27 cellular contexts compared by ENCODE assay signal in genomic region chr22:43272301-43272700, GRCh38.
A peak's percentile ranks its signal among the peaks of the same experiment; 100 is the strongest.
DNase-seq lines count a peak whose midpoint lies in the region; ATAC-seq, FAIRE-seq and TF ChIP-seq lines count a peak whose summit lies in the region.
"Had no signal": no experiment of that assay in that cellular context is flagged by ENCODE, and none has a peak within 500 bp of the region (broad histone marks: within the 10 kb centered on the region; RNA-seq: fewer than 3 reads in every experiment).

No MANE protein-coding gene starts in this region.

- FAIRE-seq in astrocyte (lab: Jason Lieb, UNC) (no peak), urothelium cell line (lab: Jason Lieb, UNC) (peak; percentile 17)

- DNase-seq in T-helper 1 cell (no peak), astrocyte (ENCODE audit: low read depth) (peak; percentile 60), mesothelial cell of epicardium (ENCODE audit: low spot score in 2 of 2, unreplicated experiment in 2 of 2) (no peak), urothelium cell line (ENCODE audit: low spot score) (peak; percentile 28), A172 (ENCODE audit: low spot score) (no peak)
- no peak for DNase-seq in activated effector memory CD4-positive, alpha-beta T cell treated with Interleukin-2 at 50 U/mL for 16 hours
- DNase-seq: activated naive CD4-positive, alpha-beta T cell treated with anti-CD3 and anti-CD28 coated beads, Interleukin-2, amount 50 U/mL, for 16 hours; aorta; dermis blood vessel endothelial cell; NCI-H1092 treated with DMSO at 0.1 percent for 48 hours; NCI-H1930; NCI-H345; NCI-H82; sigmoid colon; stimulated activated CD4-positive, alpha-beta T cell treated with anti-CD3 and anti-CD28 coated beads, Interleukin-15, amount 100 ng/mL, for 24 hours; stomach; T-helper 9 cell; transverse colon; WERI-Rb-1 had no signal

- H3K4me3 Mint-ChIP-seq in T-helper 1 cell treated with Interleukin-12 subunit alpha and Interleukin-12 subunit beta and Interleukin-4 antibody, amounts not matched to agents 30 μg/mL and 1 μg/mL, for 36 hours, result no peak overlapping the region
- H3K4me3 Mint-ChIP-seq in astrocyte (ENCODE audit: unreplicated experiment) (peak overlapping the region; percentile 52), mesothelial cell of epicardium (no peak overlapping the region)
- H3K4me3 Mint-ChIP-seq: B cell; central memory CD8-positive, alpha-beta T cell; natural killer cell treated with Interleukin-12 subunit alpha and Interleukin-12 subunit beta and Interleukin-15 and Interleukin-18, amount 100 ng/mL, for 72 hours had no signal

- no peaks in the 10 kb centered on the region for H3K36me3 Mint-ChIP-seq in T-helper 1 cell treated with Interleukin-12 subunit alpha and Interleukin-12 subunit beta and Interleukin-4 antibody, amounts not matched to agents 30 μg/mL and 1 μg/mL, for 36 hours (ENCODE audit: low read depth)
- no peaks in the 10 kb centered on the region for H3K36me3 Mint-ChIP-seq in astrocyte (ENCODE audit: low read depth, unreplicated experiment)
- no peaks in the 10 kb centered on the region for H3K36me3 Mint-ChIP-seq in mesothelial cell of epicardium
- H3K36me3 Mint-ChIP-seq: natural killer cell treated with Interleukin-12 subunit alpha and Interleukin-12 subunit beta and Interleukin-15 and Interleukin-18, amount 100 ng/mL, for 72 hours had no signal

- H3K4me1 Mint-ChIP-seq in T-helper 1 cell treated with Interleukin-12 subunit alpha and Interleukin-12 subunit beta and Interleukin-4 antibody, amounts not matched to agents 30 μg/mL and 1 μg/mL, for 36 hours (ENCODE audit: low read depth), result peaks cover 16% of the 10 kb centered on the region
- peaks cover 12% of the 10 kb centered on the region for H3K4me1 Mint-ChIP-seq in astrocyte (ENCODE audit: low read depth, unreplicated experiment)
- H3K4me1 Mint-ChIP-seq in mesothelial cell of epicardium, result peaks cover 15% of the 10 kb centered on the region
- H3K4me1 Mint-ChIP-seq: B cell had no signal

- H3K79me2 ChIP-seq in astrocyte (ENCODE audit: insufficient read depth, low read length), result no peaks in the 10 kb centered on the region
- H3K79me2 ChIP-seq: parathyroid adenoma had no signal

- H2AFZ ChIP-seq in astrocyte (ENCODE audit: low read depth, low read length), result no peak overlapping the region
- H2AFZ ChIP-seq: parathyroid adenoma had no signal

- no peak overlapping the region for H3K27ac ChIP-seq in astrocyte (ENCODE audit: low read depth, low read length)
- H3K27ac ChIP-seq: 22Rv1, HL-60, parathyroid adenoma, sigmoid colon, WERI-Rb-1 had no signal

- peak overlapping the region; percentile 32 for H3K27ac Mint-ChIP-seq in T-helper 1 cell treated with Interleukin-12 subunit alpha and Interleukin-12 subunit beta and Interleukin-4 antibody, amounts not matched to agents 30 μg/mL and 1 μg/mL, for 36 hours
- no peak overlapping the region for H3K27ac Mint-ChIP-seq in astrocyte (ENCODE audit: unreplicated experiment)
- peak overlapping the region; percentile 59 for H3K27ac Mint-ChIP-seq in mesothelial cell of epicardium
- H3K27ac Mint-ChIP-seq: B cell; natural killer cell treated with Interleukin-12 subunit alpha and Interleukin-12 subunit beta and Interleukin-15 and Interleukin-18, amount 100 ng/mL, for 72 hours had no signal

- no peak overlapping the region for H3K9ac ChIP-seq in astrocyte (ENCODE audit: low read length)
- H3K9ac ChIP-seq: parathyroid adenoma had no signal

- H3K27me3 ChIP-seq in astrocyte (ENCODE audit: insufficient read depth, low read length), result peaks cover 26% of the 10 kb centered on the region
- H3K27me3 ChIP-seq: transverse colon had no signal

- ATAC-seq in GM18861 (IDR thresholded peaks at IDR 0.05; ENCODE audit: unreplicated experiment), result no peak
- ATAC-seq: natural killer cell treated with Interleukin-12 subunit alpha and Interleukin-12 subunit beta and Interleukin-15 and Interleukin-18, amount 100 ng/mL, for 72 hours had no signal

- H3K27me3 Mint-ChIP-seq in T-helper 1 cell treated with Interleukin-12 subunit alpha and Interleukin-12 subunit beta and Interleukin-4 antibody, amounts not matched to agents 30 μg/mL and 1 μg/mL, for 36 hours (ENCODE audit: low read depth), result no peaks in the 10 kb centered on the region
- peaks cover 68% of the 10 kb centered on the region for H3K27me3 Mint-ChIP-seq in astrocyte (ENCODE audit: low read depth, unreplicated experiment)
- no peaks in the 10 kb centered on the region for H3K27me3 Mint-ChIP-seq in mesothelial cell of epicardium (ENCODE audit: low read depth)
- H3K27me3 Mint-ChIP-seq: central memory CD8-positive, alpha-beta T cell had no signal

- no peak overlapping the region for H3K4me2 ChIP-seq in astrocyte (ENCODE audit: low read length)

- H3K9me3 Mint-ChIP-seq in T-helper 1 cell treated with Interleukin-12 subunit alpha and Interleukin-12 subunit beta and Interleukin-4 antibody, amounts not matched to agents 30 μg/mL and 1 μg/mL, for 36 hours, result no peaks in the 10 kb centered on the region
- H3K9me3 Mint-ChIP-seq in astrocyte (ENCODE audit: unreplicated experiment) (no peaks in the 10 kb centered on the region), mesothelial cell of epicardium (no peaks in the 10 kb centered on the region)
- H3K9me3 Mint-ChIP-seq: central memory CD8-positive, alpha-beta T cell; natural killer cell treated with Interleukin-12 subunit alpha and Interleukin-12 subunit beta and Interleukin-15 and Interleukin-18, amount 100 ng/mL, for 72 hours had no signal

- no peak overlapping the region for H3K4me3 ChIP-seq in astrocyte (ENCODE audit: insufficient read depth, low read depth, low read length)
- H3K4me3 ChIP-seq: sigmoid colon, stomach, transverse colon had no signal

- no peak for TF ChIP-seq CTCF in astrocyte (IDR thresholded peaks at IDR 0.05; ENCODE audit: insufficient read depth, low read depth, low read length)
- no peak for TF ChIP-seq CTCF in mesothelial cell of epicardium (IDR thresholded peaks at IDR 0.05; ENCODE audit: unreplicated experiment)

- no peaks in the 10 kb centered on the region for H3K9me3 ChIP-seq in astrocyte (ENCODE audit: insufficient read depth, low read depth, low read length)
- H3K9me3 ChIP-seq: sigmoid colon, stomach, transverse colon had no signal

- H3K36me3 ChIP-seq in astrocyte (ENCODE audit: insufficient read depth, low read length), result no peaks in the 10 kb centered on the region
- H3K36me3 ChIP-seq: sigmoid colon, stomach, transverse colon, WERI-Rb-1 had no signal

- H3K4me1 ChIP-seq in astrocyte (ENCODE audit: insufficient read depth, low read length), result no peaks in the 10 kb centered on the region
- H3K4me1 ChIP-seq: parathyroid adenoma, sigmoid colon, transverse colon had no signal

- no peaks in the 10 kb centered on the region for H4K20me1 ChIP-seq in astrocyte (ENCODE audit: insufficient read depth, low read length)

Comparison
In these comparisons a context has a peak if more than half of its experiments do, and no peak if none do; other contexts are left out.
1. DNase-seq: peak in astrocyte (single experiment) and urothelium cell line (single experiment); none in T-helper 1 cell (0 of 5), mesothelial cell of epicardium (0 of 2), A172 (single experiment) and activated effector memory CD4-positive, alpha-beta T cell treated with Interleukin-2 at 50 U/mL for 16 hours (single experiment).